Comparison of ENCODE assay signal across 14 cellular contexts in the genomic region with DNA sequence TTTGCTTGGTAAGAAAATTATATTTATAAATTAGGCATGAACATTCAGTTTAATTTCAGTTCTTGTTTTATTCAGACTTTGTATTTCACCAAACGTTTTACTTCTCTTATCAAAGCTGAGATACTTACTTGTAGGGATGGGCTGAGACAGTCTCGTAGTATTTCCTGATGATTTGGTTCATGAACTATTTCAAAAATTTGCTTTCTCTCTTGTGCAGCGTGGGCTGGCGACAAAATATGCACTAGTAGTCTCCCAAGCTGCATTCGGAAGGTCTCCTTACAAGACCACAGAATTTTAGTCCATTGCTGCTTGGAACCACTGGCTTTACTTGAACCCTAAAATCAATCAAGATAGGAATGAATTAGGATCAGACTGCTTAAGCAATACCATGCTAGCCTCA.
DNase-seq lines count a peak whose midpoint lies in the region; ATAC-seq and TF ChIP-seq lines count a peak whose summit lies in the region.
"Had no signal": no experiment of that assay in that cellular context is flagged by ENCODE, and none has a peak within 500 bp of the region (broad histone marks: within the 10 kb centered on the region; RNA-seq: fewer than 3 reads in every experiment).

No MANE protein-coding gene starts in this region.

- POLR2A ChIA-PET in IMR-90 (lab: Charles Lee; ENCODE audit: unreplicated experiment): no interaction called here

- peak; percentile 86 for ATAC-seq in IMR-90 (ENCODE audit: low read depth)
- no peak for ATAC-seq in memory B cell (ENCODE audit: low read depth)
- no peak for ATAC-seq in heart right ventricle
- ATAC-seq in GM19328 (IDR thresholded peaks at IDR 0.05; ENCODE audit: unreplicated experiment): no peak
- ATAC-seq: GM12878, upper lobe of right lung had no signal

- no TSS peak for BruUV-seq in IMR-90 (replicated peaks; lab: Mats Ljungman, UMichigan)

- no peak for TF ChIP-seq RAD21 in IMR-90 (IDR thresholded peaks at IDR 0.05; ENCODE audit: low read length)

- H3K4me3 Mint-ChIP-seq in memory B cell: no peak overlapping the region
- H3K4me3 Mint-ChIP-seq: activated CD4-positive, alpha-beta memory T cell treated with anti-CD3 and anti-CD28 coated beads for 36 hours had no signal

- H3K4ac ChIP-seq in IMR-90 (ENCODE audit: low read depth, low read length): peak overlapping the region; percentile 87

- no peaks in the 10 kb centered on the region; the same call in 1 of the 2 replicates for H3K9me1 ChIP-seq in IMR-90 (ENCODE audit: insufficient read depth, low read length)

- peak overlapping the region; percentile 86; the same call in 1 of the 2 replicates for H3K23ac ChIP-seq in IMR-90 (ENCODE audit: low read depth, low read length)

- peak; percentile 19; the same call in 1 of the 2 replicates for TF ChIP-seq POLR2A in IMR-90 (IDR thresholded peaks at IDR 0.05; ENCODE audit: low read depth, low read length)

- 0% methylated on average over 2 of the region's 5 CpGs; no CpG with 5 or more reads in 1 of the 2 experiments for WGBS in IMR-90 (ENCODE audit: extremely low coverage in 2 of 2, insufficient read length in 1 of 2), 2 experiments
- WGBS in heart right ventricle, 2 donors: 71 to 74% methylated on average over 5 of the region's 5 CpGs

- TF ChIP-seq CTCF in IMR-90 (conservative IDR thresholded peaks at IDR 0.05; ENCODE audit: low read depth, low read length): no peak
- TF ChIP-seq CTCF in cardiac fibroblast (IDR thresholded peaks at IDR 0.05; ENCODE audit: low read depth, low read length): no peak
- TF ChIP-seq CTCF in heart right ventricle (IDR thresholded peaks at IDR 0.05): no peak

- H3K36me3 ChIP-seq in IMR-90 (ENCODE audit: control insufficient read depth, insufficient read depth, low read length) (no peaks in the 10 kb centered on the region), heart right ventricle (peaks cover 0 to 99% (median 24%) of the 10 kb centered on the region in 9 donors)

- H3K27ac ChIP-seq in IMR-90 (ENCODE audit: insufficient read depth, low read length): peak overlapping the region; percentile 32; the same call in 1 of the 2 replicates
- no peak overlapping the region for H3K27ac ChIP-seq in heart right ventricle
- H3K27ac ChIP-seq: upper lobe of right lung had no signal

- H3K79me1 ChIP-seq in IMR-90 (ENCODE audit: low read depth in 1 of 2, low read length in 2 of 2): peaks cover 3 to 11% of the 10 kb centered on the region in 2 experiments; a peak in 2 of 4 replicates

- dilution Hi-C loops in IMR-90 (cut with HindIII; ENCODE audit: low sequenced_read_pairs, unreplicated experiment): no loop called here

- no peak overlapping the region for H2AFZ ChIP-seq in IMR-90 (replicated peaks; ENCODE audit: low read length, poor library complexity)

- H3K18ac ChIP-seq in IMR-90 (ENCODE audit: low read depth, low read length): peak overlapping the region; percentile 92; the same call in 1 of the 2 replicates

- peak overlapping the region; percentile 98 for H2BK20ac ChIP-seq in IMR-90 (ENCODE audit: low read depth, low read length)

- DNase-seq in AG08395 (ENCODE audit: low spot score): peak; percentile 62
- DNase-seq in IMR-90: peak; percentile 87
- DNase-seq in cardiac fibroblast (ENCODE audit: low read depth in 2 of 2): peak; percentile 78 to 88
- no peak for DNase-seq in memory B cell (ENCODE audit: low spot score in 2 of 2)
- DNase-seq in SW480 (ENCODE audit: low spot score): no peak
- DNase-seq in heart right ventricle: no peak
- DNase-seq in LoVo (ENCODE audit: low spot score): no peak
- DNase-seq: activated CD4-positive, alpha-beta memory T cell treated with anti-CD3 and anti-CD28 coated beads for 36 hours; AML-193; DMS 273 treated with DMSO at 0.1 percent for 48 hours; NCI-H1092; upper lobe of right lung had no signal

- H3K4me3 ChIP-seq in IMR-90 (ENCODE audit: insufficient read depth, low read depth, low read length) (no peak overlapping the region), cardiac fibroblast (replicated peaks in 1 of 2; ENCODE audit: low read depth in 2 of 2, low read length in 2 of 2) (no peak overlapping the region), heart right ventricle (no peak overlapping the region)
- H3K4me3 ChIP-seq: GM12878, upper lobe of right lung had no signal

- H3K9me3 Mint-ChIP-seq in memory B cell: no peaks in the 10 kb centered on the region
- H3K9me3 Mint-ChIP-seq: activated CD4-positive, alpha-beta memory T cell treated with anti-CD3 and anti-CD28 coated beads for 36 hours had no signal

- CTCF ChIA-PET in IMR-90 (lab: Yijun Ruan, JAX): interaction anchor here (0.6 kb wide), 1 partner anchor 29 kb away, joined by 7 read pairs; no protein-coding TSS in a partner anchor

- peak overlapping the region; percentile 97 for H3K4me2 ChIP-seq in IMR-90 (ENCODE audit: low read depth, low read length)

- intact Hi-C loops in IMR-90 (cut with micrococcal nuclease): loop anchor here (5.0 kb wide), 1 partner anchor 34 kb away; no protein-coding TSS in a partner anchor
- intact Hi-C loops in heart right ventricle (cut with DNase I): no loop called here

- peak overlapping the region; percentile 97 for H2BK5ac ChIP-seq in IMR-90 (ENCODE audit: low read depth, low read length, poor library complexity, severe bottlenecking)

- peak overlapping the region; percentile 97 for H2BK120ac ChIP-seq in IMR-90 (ENCODE audit: low read depth, low read length)

- H2BK15ac ChIP-seq in IMR-90 (ENCODE audit: low read depth, low read length): peak overlapping the region; percentile 42; the same call in 1 of the 3 replicates

- H3K27me3 ChIP-seq in IMR-90 (ENCODE audit: control insufficient read depth, insufficient read depth, low read length) (no peaks in the 10 kb centered on the region), heart right ventricle (no peaks in the 10 kb centered on the region)
- H3K27me3 ChIP-seq: upper lobe of right lung had no signal

- H4K91ac ChIP-seq in IMR-90 (ENCODE audit: insufficient read depth, low read depth, low read length): peak overlapping the region; percentile 82

- H4K5ac ChIP-seq in IMR-90 (ENCODE audit: low read depth, low read length): peak overlapping the region; percentile 91

- H3K36me3 Mint-ChIP-seq in memory B cell: peaks cover 46% of the 10 kb centered on the region

- H3K27ac Mint-ChIP-seq in memory B cell: peak overlapping the region; percentile 20
- H3K27ac Mint-ChIP-seq: activated CD4-positive, alpha-beta memory T cell treated with anti-CD3 and anti-CD28 coated beads for 36 hours had no signal

- H3K9me3 ChIP-seq in IMR-90 (ENCODE audit: control insufficient read depth, insufficient read depth, low read length): no peaks in the 10 kb centered on the region
- no peaks in the 10 kb centered on the region for H3K9me3 ChIP-seq in heart right ventricle
- H3K9me3 ChIP-seq: upper lobe of right lung had no signal

- no peaks in the 10 kb centered on the region for H4K20me1 ChIP-seq in IMR-90 (ENCODE audit: insufficient read depth, low read length)

- no peaks in the 10 kb centered on the region for H3K4me1 Mint-ChIP-seq in memory B cell

- no peaks in the 10 kb centered on the region for H3K27me3 Mint-ChIP-seq in memory B cell
- H3K27me3 Mint-ChIP-seq: activated CD4-positive, alpha-beta memory T cell treated with anti-CD3 and anti-CD28 coated beads for 36 hours had no signal

- H4K8ac ChIP-seq in IMR-90 (ENCODE audit: low read depth in 2 of 2, low read length in 2 of 2): peak overlapping the region; percentile 29 to 80

- H3K56ac ChIP-seq in IMR-90 (ENCODE audit: extremely low read depth, insufficient read depth, low read length): peak overlapping the region; percentile 74

- H3K4me1 ChIP-seq in IMR-90 (ENCODE audit: control insufficient read depth, insufficient read depth, low read length) (peaks cover 6% of the 10 kb centered on the region), heart right ventricle (peaks cover 0 to 20% (median 0%) of the 10 kb centered on the region in 9 donors)
- H3K4me1 ChIP-seq: upper lobe of right lung had no signal

- H2AK9ac ChIP-seq in IMR-90 (replicated peaks; ENCODE audit: low read depth, low read length, poor library complexity): no peak overlapping the region

- peak overlapping the region; percentile 91 for H3K14ac ChIP-seq in IMR-90 (replicated peaks; ENCODE audit: low read depth, low read length)

- H3K9ac ChIP-seq in IMR-90 (ENCODE audit: low read depth, low read length): peak overlapping the region; percentile 57; the same call in 1 of the 2 replicates

- H2AK5ac ChIP-seq in IMR-90 (ENCODE audit: low read depth, low read length): no peak overlapping the region

- in situ Hi-C loops in IMR-90 (cut with MboI; ENCODE audit: low sequenced_read_pairs): no loop called here

TF ChIP-seq in IMR-90, 13 proteins besides CTCF, POLR2A, EP300 and RAD21:
- TF ChIP-seq MXI1 (IDR thresholded peaks at IDR 0.05; ENCODE audit: borderline replicate concordance, low read depth, low read length) (no peak), CEBPB (IDR thresholded peaks at IDR 0.05; ENCODE audit: low read depth, low read length) (peak; percentile 32; the same call in 1 of the 2 replicates), BHLHE40 (IDR thresholded peaks at IDR 0.05; ENCODE audit: low read depth, low read length) (peak; percentile 38; the same call in 1 of the 2 replicates)

Comparison
In these comparisons a context has a peak if more than half of its experiments do, and no peak if none do; other contexts are left out.
1. DNase-seq: peak in AG08395 (single experiment), IMR-90 (single experiment) and cardiac fibroblast (2 of 2); none in memory B cell (0 of 2), SW480 (single experiment), heart right ventricle (0 of 2) and LoVo (single experiment).